1 cellular context compared by ENCODE assay signal in genomic region chr2:60514886-60515407, GRCh38.
TF ChIP-seq lines count a peak whose summit lies in the region.

No MANE protein-coding gene starts in this region.

TF ChIP-seq in GM23338, 12 proteins besides CTCF, POLR2A, EP300 and RAD21 (continued from another document):
- TF ChIP-seq ZNF462 (CRISPR knock-in tag; IDR thresholded peaks at IDR 0.05) (no peak), ZNF331 (CRISPR knock-in tag; IDR thresholded peaks at IDR 0.05; ENCODE audit: low read depth) (no peak), ETS1 (IDR thresholded peaks at IDR 0.05) (no peak), EZH2 (IDR thresholded peaks at IDR 0.05; ENCODE audit: low read depth, unreplicated experiment) (no peak), STAT1 (IDR thresholded peaks at IDR 0.05; ENCODE audit: unreplicated experiment) (no peak), JUNB (IDR thresholded peaks at IDR 0.05; ENCODE audit: unreplicated experiment) (no peak), NANOG (IDR thresholded peaks at IDR 0.05; ENCODE audit: borderline replicate concordance) (no peak), REST (IDR thresholded peaks at IDR 0.05; ENCODE audit: unreplicated experiment) (no peak), POLR2AphosphoS5 (IDR thresholded peaks at IDR 0.05; ENCODE audit: low read depth) (no peak), EZH2phosphoT487 (IDR thresholded peaks at IDR 0.05; ENCODE audit: unreplicated experiment) (no peak)
